In the genomic region with DNA sequence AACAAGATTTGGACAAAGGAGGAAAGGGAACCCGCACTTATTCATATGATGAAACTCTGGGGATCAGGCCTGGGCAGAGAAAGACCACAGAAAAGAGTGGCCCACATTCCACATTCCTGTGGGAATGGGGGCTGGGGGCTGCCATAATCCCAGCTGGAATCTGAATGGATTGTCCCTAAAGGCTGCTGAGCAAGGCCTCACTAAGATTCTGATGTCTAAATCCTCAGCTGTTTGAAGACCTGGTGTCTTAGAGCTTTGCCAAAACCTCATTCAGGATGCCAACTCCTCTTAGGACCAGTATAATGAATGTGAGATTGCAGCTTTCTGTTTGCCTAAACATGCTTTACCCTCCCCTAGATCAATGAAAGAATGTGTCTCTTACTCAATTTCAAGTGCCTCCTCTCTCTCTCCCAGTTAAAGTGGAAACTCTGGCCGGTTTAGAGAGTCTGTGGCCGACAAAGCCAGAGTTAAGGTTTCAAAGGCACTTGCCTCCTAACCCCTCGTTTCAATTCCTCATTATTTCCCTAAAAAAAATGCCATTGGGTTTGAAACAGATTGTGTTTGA, we compare ENCODE assay signal across 2 cellular contexts.
TF ChIP-seq lines count a peak whose summit lies in the region.

No MANE protein-coding gene starts in this region.

TF ChIP-seq in H1, 55 proteins besides CTCF, POLR2A, EP300 and RAD21:
- TF ChIP-seq TEAD4 (IDR thresholded peaks at IDR 0.05; ENCODE audit: low read depth, low read length), result peak; percentile 78
- no peak for TF ChIP-seq SIX5 (IDR thresholded peaks at IDR 0.05; ENCODE audit: low read depth, low read length)

TF ChIP-seq in HepG2, 621 proteins besides CTCF, POLR2A, EP300 and RAD21:
- TF ChIP-seq POGK (CRISPR knock-in tag; conservative IDR thresholded peaks at IDR 0.05) (no peak), ZNF547 (CRISPR knock-in tag; IDR thresholded peaks at IDR 0.05) (no peak), RBFOX2 (IDR thresholded peaks at IDR 0.05; ENCODE audit: low read depth, low read length) (no peak), ZBTB49 (CRISPR knock-in tag; IDR thresholded peaks at IDR 0.05; ENCODE audit: borderline replicate concordance) (no peak), ZNF383 (CRISPR knock-in tag; IDR thresholded peaks at IDR 0.05; ENCODE audit: borderline replicate concordance) (no peak), ZNF121 (CRISPR knock-in tag; IDR thresholded peaks at IDR 0.05) (no peak), THYN1 (CRISPR knock-in tag; IDR thresholded peaks at IDR 0.05; ENCODE audit: borderline replicate concordance, low read depth) (no peak)
- TF ChIP-seq, protein P1, sequence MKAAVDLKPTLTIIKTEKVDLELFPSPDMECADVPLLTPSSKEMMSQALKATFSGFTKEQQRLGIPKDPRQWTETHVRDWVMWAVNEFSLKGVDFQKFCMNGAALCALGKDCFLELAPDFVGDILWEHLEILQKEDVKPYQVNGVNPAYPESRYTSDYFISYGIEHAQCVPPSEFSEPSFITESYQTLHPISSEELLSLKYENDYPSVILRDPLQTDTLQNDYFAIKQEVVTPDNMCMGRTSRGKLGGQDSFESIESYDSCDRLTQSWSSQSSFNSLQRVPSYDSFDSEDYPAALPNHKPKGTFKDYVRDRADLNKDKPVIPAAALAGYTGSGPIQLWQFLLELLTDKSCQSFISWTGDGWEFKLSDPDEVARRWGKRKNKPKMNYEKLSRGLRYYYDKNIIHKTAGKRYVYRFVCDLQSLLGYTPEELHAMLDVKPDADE (CRISPR knock-in tag; IDR thresholded peaks at IDR 0.05), result no peak
- TF ChIP-seq, protein P2, sequence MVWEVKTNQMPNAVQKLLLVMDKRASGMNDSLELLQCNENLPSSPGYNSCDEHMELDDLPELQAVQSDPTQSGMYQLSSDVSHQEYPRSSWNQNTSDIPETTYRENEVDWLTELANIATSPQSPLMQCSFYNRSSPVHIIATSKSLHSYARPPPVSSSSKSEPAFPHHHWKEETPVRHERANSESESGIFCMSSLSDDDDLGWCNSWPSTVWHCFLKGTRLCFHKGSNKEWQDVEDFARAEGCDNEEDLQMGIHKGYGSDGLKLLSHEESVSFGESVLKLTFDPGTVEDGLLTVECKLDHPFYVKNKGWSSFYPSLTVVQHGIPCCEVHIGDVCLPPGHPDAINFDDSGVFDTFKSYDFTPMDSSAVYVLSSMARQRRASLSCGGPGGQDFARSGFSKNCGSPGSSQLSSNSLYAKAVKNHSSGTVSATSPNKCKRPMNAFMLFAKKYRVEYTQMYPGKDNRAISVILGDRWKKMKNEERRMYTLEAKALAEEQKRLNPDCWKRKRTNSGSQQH (CRISPR knock-in tag; IDR thresholded peaks at IDR 0.05; ENCODE audit: low read depth), result no peak
